8 cellular contexts compared by ENCODE assay signal in the genomic region with DNA sequence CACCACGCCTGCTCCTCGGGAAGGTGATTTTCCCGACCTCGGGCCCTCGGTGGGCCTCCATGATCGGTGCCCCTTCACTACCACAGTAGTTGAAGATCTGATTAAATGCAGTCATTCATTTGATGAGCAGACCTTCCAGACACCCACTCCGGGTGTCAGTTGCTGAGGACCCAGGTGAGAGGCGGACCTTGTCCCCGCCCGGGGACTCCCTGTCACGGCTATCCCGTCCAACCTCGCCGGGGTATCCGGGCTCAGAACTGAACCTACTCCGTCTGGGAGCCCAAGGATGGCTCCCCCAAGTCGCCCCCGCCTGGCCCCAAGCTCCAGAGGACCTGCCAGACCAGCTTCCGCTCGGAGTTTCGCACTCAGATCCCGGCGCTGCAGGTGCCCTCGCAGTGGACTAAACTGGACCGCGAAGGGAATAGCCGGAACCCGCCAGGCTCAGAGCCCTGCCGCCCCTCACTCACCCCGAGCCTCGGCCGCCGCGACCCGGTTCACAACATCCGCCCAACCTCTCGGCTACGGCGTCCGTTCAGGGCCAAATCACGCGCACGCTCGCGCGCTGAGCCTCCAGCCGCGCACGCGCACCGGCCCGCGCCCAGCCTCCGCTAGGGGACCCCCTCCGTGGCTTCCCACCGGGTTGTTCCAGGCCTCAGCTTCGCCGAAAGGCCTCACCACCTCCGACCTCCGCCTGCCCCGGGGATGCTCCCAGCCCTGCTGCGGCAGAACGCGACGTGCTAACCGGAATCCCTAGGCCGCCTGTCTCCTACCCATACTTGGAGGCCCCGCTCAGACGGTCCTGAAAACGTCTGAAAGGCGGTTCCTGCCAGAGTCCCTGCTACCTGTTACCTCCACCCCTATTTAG. TPM values are rescaled to one million over a fixed set of nuclear protein-coding genes. Genes with fewer than 3 reads are reported as not detected.
DNase-seq lines count a peak whose midpoint lies in the region; ATAC-seq, FAIRE-seq and TF ChIP-seq lines count a peak whose summit lies in the region.

No MANE protein-coding gene starts in this region.

- peak; percentile 93 for FAIRE-seq in GM19239 (lab: Jason Lieb, UNC)

- ATAC-seq in HG03439 (IDR thresholded peaks at IDR 0.05; ENCODE audit: unreplicated experiment), result peak; percentile 76
- peak; percentile 76 for ATAC-seq in left colon

- H3K36me3 ChIP-seq in BJ (ENCODE audit: control insufficient read depth, insufficient read depth, low read length) (peaks cover 3% of the 10 kb centered on the region; the same call in 1 of the 2 replicates), colonic mucosa (no peaks in the 10 kb centered on the region)

- H3K27ac ChIP-seq in colonic mucosa, result peak overlapping the region; percentile 62

- H3K9me3 ChIP-seq in colonic mucosa, result no peaks in the 10 kb centered on the region

- H3K4me3 ChIP-seq in BJ (ENCODE audit: low read depth, low read length), result peak overlapping the region; percentile 89
- H3K4me3 ChIP-seq in colonic mucosa, result peak overlapping the region; percentile 81

- peak overlapping the region; percentile 91 to 98 for H3K9ac ChIP-seq in colonic mucosa (ENCODE audit: low read depth in 2 of 2, low read length in 2 of 2)

- H3K4me1 ChIP-seq in colonic mucosa, result peaks cover 26% of the 10 kb centered on the region

- DNase-seq in BJ (ENCODE audit: low read depth), result peak; percentile 65
- peak; percentile 100 for DNase-seq in GM19239 (ENCODE audit: insufficient read length, low spot score)
- DNase-seq in NCI-H460 (ENCODE audit: extremely low read depth, low read depth), result peak; percentile 86
- DNase-seq in activated CD4-positive, alpha-beta T cell treated with anti-CD3 and anti-CD28 coated beads for 24 hours (ENCODE audit: low read depth in 2 of 2), result peak; percentile 100
- peak; percentile 100 for DNase-seq in colonic mucosa
- DNase-seq in left colon, result peak; percentile 95 to 99
- peak; percentile 99 to 100 (median 100) for DNase-seq in stimulated activated CD4-positive, alpha-beta T cell treated with anti-CD3 and anti-CD28 coated beads, Interleukin-1b, Interleukin-23, amount 100 ng/mL, for 24 hours (ENCODE audit: low read depth in 4 of 4, low spot score in 1 of 4)

- CTCF ChIA-PET in BJ (lab: Yijun Ruan, JAX), result interaction anchor here (0.6 to 2.8 kb wide), 6 partner anchors 20 to 401 kb away, joined by 3 to 8 read pairs (median 4); no protein-coding TSS in a partner anchor

- intact Hi-C loops in colonic mucosa (cut with DNase I) (no loop called here), left colon (cut with DNase I, micrococcal nuclease) (no loop called here)

- POLR2A ChIA-PET in BJ (lab: Charles Lee), result no interaction called here

- TF ChIP-seq CTCF in BJ (IDR thresholded peaks at IDR 0.05; ENCODE audit: insufficient read depth, low read depth, low read length) (peak; percentile 56), colonic mucosa (IDR thresholded peaks at IDR 0.05) (peak; percentile 35)

- H3K27me3 ChIP-seq in BJ (ENCODE audit: control insufficient read depth, insufficient read depth, low read length) (no peaks in the 10 kb centered on the region), colonic mucosa (no peaks in the 10 kb centered on the region)

RNA-seq across cellular contexts. Expression of a gene that starts 22.3 kb away (rescaled TPM):
- not detected in 2 replicates for polyA plus RNA-seq in BJ (2011; rRNA removed)
- 55,674 and 68,724 TPM in 2 replicates for polyA minus RNA-seq in BJ (2011; rRNA and poly(A)+ RNA removed)
- under 0.01 TPM in 2 replicates for total RNA-seq in NCI-H460 (2014; rRNA removed; shearing (Covaris generic))
- not detected in 2 replicates for polyA plus RNA-seq in NCI-H460 (2014; cell fraction: nucleus; rRNA removed)
- total RNA-seq in colonic mucosa (1,000 to 10,000 TPM; 1,159 to 2,517 TPM), left colon (1,000 to 10,000 TPM; 3,977 to 5,589 TPM)

RNA-seq across cellular contexts. Expression of a gene that starts 31.0 kb away (rescaled TPM):
- polyA plus RNA-seq in BJ (2011; rRNA removed), result 28.3 and 36.9 TPM in 2 replicates
- 40.7 and 48.8 TPM in 2 replicates for polyA minus RNA-seq in BJ (2011; rRNA and poly(A)+ RNA removed)
- total RNA-seq in NCI-H460 (2014; rRNA removed; shearing (Covaris generic)), result 8.7 and 12.9 TPM in 2 replicates
- polyA plus RNA-seq in NCI-H460 (2014; cell fraction: nucleus; rRNA removed), result 4.9 and 7.1 TPM in 2 replicates
- 10 to 100 TPM; 45.2 to 54.3 TPM for total RNA-seq in colonic mucosa
- total RNA-seq in left colon, result 100 to 1,000 TPM; 101 to 109 TPM

Comparison
In these comparisons a context has a peak if more than half of its experiments do, and no peak if none do; other contexts are left out.
1. Peak in every context shown above with its lines: DNase-seq, ATAC-seq, H3K4me3 ChIP-seq and H3K27ac ChIP-seq.
2. RNA of a gene that starts 22.3 kb away (total RNA-seq): 3,977 to 5,589 TPM in left colon and 1,159 to 2,517 TPM in colonic mucosa; under 0.01 TPM in NCI-H460; every median in the first group is over 1,000 times any median in the second.